ENCODE assay signal across 8 cellular contexts in the genomic region with DNA sequence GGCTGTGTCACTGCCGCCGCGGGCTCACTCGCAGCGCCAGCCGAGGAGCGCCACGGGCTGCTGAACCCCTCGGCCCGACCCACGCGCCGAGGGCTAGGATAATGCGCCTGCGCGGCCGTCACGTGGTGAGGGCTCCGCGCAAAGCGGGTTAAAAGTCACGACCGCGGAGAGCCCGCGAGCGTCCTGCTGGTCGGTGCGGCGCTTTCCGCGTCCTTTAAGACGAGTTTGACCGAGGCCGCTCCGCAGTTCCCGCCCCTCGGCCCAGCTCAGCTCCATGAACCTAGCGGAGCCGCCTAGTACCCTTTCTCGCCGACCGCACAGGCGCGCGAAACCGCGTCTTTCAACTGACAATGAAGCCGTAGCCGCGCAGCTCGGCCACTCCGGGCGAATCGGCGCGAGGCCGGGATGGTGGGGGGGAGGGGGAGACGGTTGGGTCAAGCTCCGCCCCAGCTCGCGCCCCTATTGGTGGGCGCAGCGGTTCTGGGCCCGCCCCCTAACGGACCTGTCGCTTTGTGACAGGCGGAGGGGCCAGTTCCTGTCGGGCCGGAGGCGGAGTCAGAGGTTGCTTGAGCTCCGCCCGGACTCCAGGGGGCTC. TPM values are rescaled to one million over a fixed set of nuclear protein-coding genes. Genes with fewer than 3 reads are reported as not detected.
DNase-seq lines count a peak whose midpoint lies in the region; ATAC-seq, FAIRE-seq and TF ChIP-seq lines count a peak whose summit lies in the region.

No MANE protein-coding gene starts in this region.

- dilution Hi-C loops in endothelial cell of umbilical vein (cut with MboI; ENCODE audit: extremely low pct_ligation_motif_present, low sequenced_read_pairs), result no loop called here

- H3K36me3 ChIP-seq in OCI-LY3 (replicated peaks; ENCODE audit: low read depth, low read length), result peaks cover 21% of the 10 kb centered on the region
- no peaks in the 10 kb centered on the region for H3K36me3 ChIP-seq in endothelial cell of umbilical vein (ENCODE audit: control insufficient read depth in 2 of 2, extremely low read depth in 1 of 2, insufficient read depth in 2 of 2, low read length in 2 of 2)

- H3K9me3 ChIP-seq in OCI-LY3 (ENCODE audit: insufficient read depth, low read length) (no peaks in the 10 kb centered on the region), endothelial cell of umbilical vein (replicated peaks; ENCODE audit: control insufficient read depth, insufficient read depth, low read length) (no peaks in the 10 kb centered on the region)

- H3K9me1 ChIP-seq in endothelial cell of umbilical vein (replicated peaks; ENCODE audit: control insufficient read depth, extremely low read depth, insufficient read depth, low read length), result no peaks in the 10 kb centered on the region

- H3K4me1 ChIP-seq in OCI-LY3 (ENCODE audit: low read length) (peaks cover 54% of the 10 kb centered on the region), endothelial cell of umbilical vein (ENCODE audit: control insufficient read depth, extremely low read depth, insufficient read depth, low read length) (peaks cover 24% of the 10 kb centered on the region)

- no peaks in the 10 kb centered on the region for H3K27me3 ChIP-seq in OCI-LY3 (ENCODE audit: low read depth, low read length)
- peaks cover 12 to 15% of the 10 kb centered on the region in 2 experiments for H3K27me3 ChIP-seq in endothelial cell of umbilical vein (ENCODE audit: control insufficient read depth in 2 of 2, insufficient read depth in 2 of 2, low read length in 2 of 2)

- BruUV-seq in endothelial cell of umbilical vein (replicated peaks; lab: Mats Ljungman, UMichigan), result TSS peak; percentile 82

- peak overlapping the region; percentile 56; the same call in 1 of the 2 replicates for H2AFZ ChIP-seq in OCI-LY3 (ENCODE audit: low read depth, low read length)
- H2AFZ ChIP-seq in endothelial cell of umbilical vein (ENCODE audit: low read depth, low read length), result peak overlapping the region; percentile 78

- POLR2A ChIA-PET in endothelial cell of umbilical vein (lab: Charles Lee), result interaction anchor here (0.6 to 1.9 kb wide), 5 partner anchors 9 to 1897 kb away, joined by 3 to 7 read pairs (median 3); no protein-coding TSS in a partner anchor

- peak; percentile 98 for TF ChIP-seq POLR2A in endothelial cell of umbilical vein (IDR thresholded peaks at IDR 0.05; ENCODE audit: low read depth, low read length)

- peak; percentile 98 for DNase-seq in DMS 273 (lab: John Stamatoyannopoulos, UW; ENCODE audit: unreplicated experiment)
- peak; percentile 98 for DNase-seq in HuH-7.5 (ENCODE audit: low spot score)
- DNase-seq in activated T-cell treated with anti-CD3 and anti-CD28 coated beads for 24 hours (ENCODE audit: low read depth), result peak; percentile 99
- DNase-seq in endothelial cell of umbilical vein (ENCODE audit: low read depth, low spot score), result peak; percentile 98
- peak; percentile 100 for DNase-seq in midbrain (lab: John Stamatoyannopoulos, UW)
- DNase-seq in stimulated activated CD8-positive, alpha-beta memory T cell treated with anti-CD3 and anti-CD28 coated beads, Interleukin-15, amount 100 ng/mL, for 48 hours (ENCODE audit: low read depth in 2 of 2), result peak; percentile 98

- H3K79me2 ChIP-seq in OCI-LY3 (ENCODE audit: low read length) (peaks cover 66% of the 10 kb centered on the region), endothelial cell of umbilical vein (ENCODE audit: control insufficient read depth, insufficient read depth, low read length) (peaks cover 41% of the 10 kb centered on the region)

- H3K4me2 ChIP-seq in OCI-LY3 (ENCODE audit: low read length) (peak overlapping the region; percentile 87), endothelial cell of umbilical vein (ENCODE audit: insufficient read depth, low read length) (peak overlapping the region; percentile 95)

- peak overlapping the region; percentile 91 for H3K27ac ChIP-seq in OCI-LY3 (ENCODE audit: low read length)
- H3K27ac ChIP-seq in endothelial cell of umbilical vein (ENCODE audit: insufficient read depth, low read depth, low read length), result peak overlapping the region; percentile 90

- TF ChIP-seq CTCF in OCI-LY3 (IDR thresholded peaks at IDR 0.05; ENCODE audit: low read depth, low read length) (no peak; the same call in 1 of the 2 replicates), endothelial cell of umbilical vein (IDR thresholded peaks at IDR 0.05; ENCODE audit: extremely low read depth in 1 of 2, insufficient read depth in 1 of 2, low read depth in 1 of 2, low read length in 2 of 2) (no peak)

- peak; percentile 95 for FAIRE-seq in endothelial cell of umbilical vein (lab: Jason Lieb, UNC)

- peak; percentile 90 for ATAC-seq in GM21528 (IDR thresholded peaks at IDR 0.05; ENCODE audit: low FRiP score, unreplicated experiment)

- H3K4me3 ChIP-seq in OCI-LY3 (ENCODE audit: low read length), result peak overlapping the region; percentile 85
- peak overlapping the region; percentile 73 to 94 (median 74) for H3K4me3 ChIP-seq in endothelial cell of umbilical vein (replicated peaks in 1 of 3; ENCODE audit: insufficient read depth in 1 of 3, low read depth in 1 of 3, low read length in 3 of 3)

- intact Hi-C loops in endothelial cell of umbilical vein (cut with micrococcal nuclease), result loop anchor here (1.0 to 5.0 kb wide), 8 partner anchors 255 to 765 kb away; a partner anchor contains a TSS

- H4K20me1 ChIP-seq in OCI-LY3 (ENCODE audit: insufficient read depth, low read length), result peaks cover 34% of the 10 kb centered on the region
- H4K20me1 ChIP-seq in endothelial cell of umbilical vein (replicated peaks; ENCODE audit: control insufficient read depth, extremely low read depth, insufficient read depth, low read length), result peaks cover 4% of the 10 kb centered on the region

- CTCF ChIA-PET in endothelial cell of umbilical vein (lab: Charles Lee), result interaction anchor here (0.6 to 2.5 kb wide), 13 partner anchors 10 to 604 kb away, joined by 3 to 15 read pairs (median 3); no protein-coding TSS in a partner anchor

- H3K9ac ChIP-seq in OCI-LY3 (ENCODE audit: low read length) (peak overlapping the region; percentile 97), endothelial cell of umbilical vein (replicated peaks; ENCODE audit: extremely low read depth, insufficient read depth, low read length) (peak overlapping the region; percentile 93)

TF ChIP-seq in endothelial cell of umbilical vein, 7 proteins besides CTCF, POLR2A, EP300 and RAD21:
- peak; percentile 88 for TF ChIP-seq POLR2AphosphoS5 (IDR thresholded peaks at IDR 0.05; ENCODE audit: insufficient read depth, low read depth, low read length)
- TF ChIP-seq MYC (IDR thresholded peaks at IDR 0.05; ENCODE audit: low read depth, low read length), result no peak
- TF ChIP-seq FOS (IDR thresholded peaks at IDR 0.05; ENCODE audit: borderline replicate concordance, insufficient read depth, low read length), result no peak
- no peak for TF ChIP-seq EZH2 (IDR thresholded peaks at IDR 0.05; ENCODE audit: borderline replicate concordance, low read depth, low read length, severe bottlenecking)
- no peak for TF ChIP-seq GATA2 (IDR thresholded peaks at IDR 0.05; ENCODE audit: insufficient read depth, insufficient read length, low read depth, low read length)
- TF ChIP-seq, protein P1, sequence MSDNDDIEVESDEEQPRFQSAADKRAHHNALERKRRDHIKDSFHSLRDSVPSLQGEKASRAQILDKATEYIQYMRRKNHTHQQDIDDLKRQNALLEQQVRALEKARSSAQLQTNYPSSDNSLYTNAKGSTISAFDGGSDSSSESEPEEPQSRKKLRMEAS (IDR thresholded peaks at IDR 0.05; ENCODE audit: insufficient read depth, insufficient read length), result peak; percentile 90
- no peak for TF ChIP-seq JUN (IDR thresholded peaks at IDR 0.05; ENCODE audit: borderline replicate concordance, insufficient read depth, insufficient read length, low read depth)
TF ChIP-seq in endothelial cell of umbilical vein: peak in this region for 2.

RNA-seq across cellular contexts. Expression of a gene that starts 0.6 kb away (rescaled TPM):
- 113 and 114 TPM in 2 replicates for total RNA-seq in endothelial cell of umbilical vein
- polyA plus RNA-seq in endothelial cell of umbilical vein, result 40.2 and 56.4 TPM in 2 replicates
- 48.1 and 49.3 TPM in 2 replicates for polyA plus RNA-seq in endothelial cell of umbilical vein (2011; cell fraction: cytosol; rRNA removed)
- polyA plus RNA-seq in endothelial cell of umbilical vein (2011; cell fraction: nucleus; rRNA removed), result 46.4 and 75.4 TPM in 2 replicates
- 71.8 and 85.2 TPM in 2 replicates for polyA plus RNA-seq in endothelial cell of umbilical vein (2012)
- polyA minus RNA-seq in endothelial cell of umbilical vein, result 130 and 137 TPM in 2 replicates
- 68.8 TPM for polyA minus RNA-seq in endothelial cell of umbilical vein (2011; cell fraction: cytosol; rRNA and poly(A)+ RNA removed)
- 104 and 165 TPM in 2 replicates for polyA minus RNA-seq in endothelial cell of umbilical vein (2011; cell fraction: nucleus; rRNA and poly(A)+ RNA removed)

Comparison
In these comparisons a context has a peak if more than half of its experiments do, and no peak if none do; other contexts are left out.
1. Peak in every context shown above with its lines: DNase-seq, ATAC-seq, H3K4me3 ChIP-seq and H3K27ac ChIP-seq.